In genomic region chr17:40833882-40834281, GRCh38 we compare ENCODE assay signal across 39 cellular contexts. TPM values are rescaled to one million over a fixed set of nuclear protein-coding genes. Genes with fewer than 3 reads are reported as not detected.
"Had no signal": no experiment of that assay in that cellular context is flagged by ENCODE, and none has a peak within 500 bp of the region (broad histone marks: within the 10 kb centered on the region; RNA-seq: fewer than 3 reads in every experiment).

No MANE protein-coding gene starts in this region.

- FAIRE-seq: colon, endometrium, endothelial cell of umbilical vein had no signal

- H3K4me3 ChIP-seq: adrenal gland, body of pancreas, esophagus squamous epithelium, gastrocnemius medialis, heart left ventricle had no signal

- DNase-seq: activated CD4-positive, alpha-beta memory T cell treated with anti-CD3 and anti-CD28 coated beads for 36 hours; activated CD4-positive, alpha-beta T cell treated with anti-CD3 and anti-CD28 coated beads for 36 hours; activated CD4-positive, alpha-beta T cell treated with anti-CD3 and anti-CD28 coated beads, Interleukin-2, amount 10 ng/mL, durations not matched to agents 24 days and 14 days; activated CD4-positive, CD25-positive, alpha-beta regulatory T cell; activated CD4-positive, CD25-positive, alpha-beta regulatory T cell treated with anti-CD3 and anti-CD28 coated beads, Interleukin-2, amount 50 U/mL, for 72 hours; activated CD8-positive, alpha-beta memory T cell treated with anti-CD3 and anti-CD28 coated beads, Interleukin-2, amount 10 ng/mL, durations not matched to agents 7 days and 5 days; activated CD8-positive, alpha-beta memory T cell treated with anti-CD3 and anti-CD28 coated beads, Interleukin-2, amount 50 U/mL, for 4 hours; activated CD8-positive, alpha-beta T cell treated with anti-CD3 and anti-CD28 coated beads, Interleukin-2, amount 10 ng/mL, durations not matched to agents 7 days and 5 days; activated effector memory CD4-positive, alpha-beta T cell treated with anti-CD3 and anti-CD28 coated beads, Interleukin-2, amount 50 U/mL, for 16 hours; activated naive CD4-positive, alpha-beta T cell treated with anti-CD3 and anti-CD28 coated beads for 36 hours; activated naive CD8-positive, alpha-beta T cell treated with anti-CD3 and anti-CD28 coated beads for 36 hours; activated naive CD8-positive, alpha-beta T cell treated with anti-CD3 and anti-CD28 coated beads, Interleukin-2, amount 50 U/mL, for 24 hours; activated T-cell treated with anti-CD3 and anti-CD28 coated beads, Interleukin-2, amount 50 U/mL, for 1 hour; activated T-cell treated with anti-CD3 and anti-CD28 coated beads, Interleukin-2, amount 50 U/mL, for 48 hours; adrenal gland; amygdala; aorta; body of pancreas; caudate nucleus; cortex of kidney; effector CD8-positive, alpha-beta T cell; esophagus squamous epithelium; gastrocnemius medialis; glutamatergic neuron; heart left ventricle; T-helper 2 cell had no signal

- H3K9me3 ChIP-seq: adrenal gland, body of pancreas, esophagus squamous epithelium, gastrocnemius medialis, heart left ventricle had no signal

- H3K4me1 ChIP-seq: adrenal gland, body of pancreas, esophagus squamous epithelium, gastrocnemius medialis had no signal

- H3K27ac ChIP-seq: adrenal gland, body of pancreas, epithelial cell of prostate, esophagus squamous epithelium, gastrocnemius medialis, heart left ventricle had no signal

- ATAC-seq: activated CD4-positive, alpha-beta T cell treated with anti-CD3 and anti-CD28 coated beads for 36 hours; activated CD8-positive, alpha-beta memory T cell treated with anti-CD3 and anti-CD28 coated beads, Interleukin-2, amount 10 ng/mL, durations not matched to agents 7 days and 5 days; activated CD8-positive, alpha-beta T cell treated with anti-CD3 and anti-CD28 coated beads, Interleukin-2, amount 10 ng/mL, durations not matched to agents 7 days and 5 days; activated naive CD8-positive, alpha-beta T cell treated with anti-CD3 and anti-CD28 coated beads, Interleukin-2, amount 50 U/mL, for 24 hours; body of pancreas; gastrocnemius medialis; heart left ventricle had no signal

- H3K27me3 ChIP-seq: adrenal gland, body of pancreas, esophagus squamous epithelium, gastrocnemius medialis, heart left ventricle had no signal

- H3K36me3 ChIP-seq: gastrocnemius medialis had no signal

RNA-seq across cellular contexts. Expression of gene KRT12, which starts 33.1 kb away (rescaled TPM):
- total RNA-seq: activated CD4-positive, alpha-beta memory T cell treated with anti-CD3 and anti-CD28 coated beads for 36 hours; activated CD4-positive, alpha-beta T cell treated with anti-CD3 and anti-CD28 coated beads for 36 hours; activated CD4-positive, alpha-beta T cell treated with anti-CD3 and anti-CD28 coated beads, Interleukin-2, amount 10 ng/mL, durations not matched to agents 24 days and 14 days; activated CD8-positive, alpha-beta memory T cell treated with anti-CD3 and anti-CD28 coated beads for 36 hours; activated CD8-positive, alpha-beta memory T cell treated with anti-CD3 and anti-CD28 coated beads, Interleukin-2, amount 10 ng/mL, durations not matched to agents 7 days and 5 days; activated CD8-positive, alpha-beta T cell treated with anti-CD3 and anti-CD28 coated beads, Interleukin-2, amount 10 ng/mL, durations not matched to agents 7 days and 5 days; activated naive CD4-positive, alpha-beta T cell treated with anti-CD3 and anti-CD28 coated beads for 36 hours; activated naive CD8-positive, alpha-beta T cell treated with anti-CD3 and anti-CD28 coated beads for 36 hours; activated T-helper 1 cell treated with anti-CD3 and anti-CD28 coated beads, Interleukin-12 subunit alpha, Interleukin-12 subunit beta, Interleukin-2, Interleukin-4 antibody, amounts not matched to agents 30 ng/mL and 10 ng/mL and 1 ng/mL, durations not matched to agents 14 hours and 24 hours and 36 hours; activated T-helper 2 cell treated with anti-CD3 and anti-CD28 coated beads, Interferon-gamma antibody, Interleukin-2, Interleukin-4, amounts not matched to agents 10 μg/mL and 5 μg/mL and 100 μg/mL, durations not matched to agents 14 hours and 24 hours and 36 hours; adrenal gland; aorta; body of pancreas; chondrocyte; dermis microvascular lymphatic vessel endothelial cell; endothelial cell of umbilical vein; esophagus squamous epithelium; fibroblast of lung; fibroblast of villous mesenchyme; gastrocnemius medialis; heart left ventricle; T-helper 1 cell treated with Interleukin-12 subunit alpha and Interleukin-12 subunit beta and Interleukin-4 antibody, amounts not matched to agents 30 ng/mL and 1 ng/mL, for 36 hours had no signal
- polyA plus RNA-seq: adrenal gland, endothelial cell of umbilical vein, esophagus, fibroblast of lung, heart left ventricle had no signal

RNA-seq across cellular contexts. Expression of gene KRT28, which starts 34.1 kb away (rescaled TPM):
- total RNA-seq: activated CD4-positive, alpha-beta memory T cell treated with anti-CD3 and anti-CD28 coated beads for 36 hours; activated CD4-positive, alpha-beta T cell treated with anti-CD3 and anti-CD28 coated beads for 36 hours; activated CD4-positive, alpha-beta T cell treated with anti-CD3 and anti-CD28 coated beads, Interleukin-2, amount 10 ng/mL, durations not matched to agents 24 days and 14 days; activated CD8-positive, alpha-beta memory T cell treated with anti-CD3 and anti-CD28 coated beads for 36 hours; activated CD8-positive, alpha-beta memory T cell treated with anti-CD3 and anti-CD28 coated beads, Interleukin-2, amount 10 ng/mL, durations not matched to agents 7 days and 5 days; activated CD8-positive, alpha-beta T cell treated with anti-CD3 and anti-CD28 coated beads, Interleukin-2, amount 10 ng/mL, durations not matched to agents 7 days and 5 days; activated naive CD4-positive, alpha-beta T cell treated with anti-CD3 and anti-CD28 coated beads for 36 hours; activated naive CD8-positive, alpha-beta T cell treated with anti-CD3 and anti-CD28 coated beads for 36 hours; activated T-helper 1 cell treated with anti-CD3 and anti-CD28 coated beads, Interleukin-12 subunit alpha, Interleukin-12 subunit beta, Interleukin-2, Interleukin-4 antibody, amounts not matched to agents 30 ng/mL and 10 ng/mL and 1 ng/mL, durations not matched to agents 14 hours and 24 hours and 36 hours; activated T-helper 2 cell treated with anti-CD3 and anti-CD28 coated beads, Interferon-gamma antibody, Interleukin-2, Interleukin-4, amounts not matched to agents 10 μg/mL and 5 μg/mL and 100 μg/mL, durations not matched to agents 14 hours and 24 hours and 36 hours; adrenal gland; aorta; body of pancreas; chondrocyte; dermis microvascular lymphatic vessel endothelial cell; endothelial cell of umbilical vein; esophagus squamous epithelium; fibroblast of lung; fibroblast of villous mesenchyme; gastrocnemius medialis; heart left ventricle; T-helper 1 cell treated with Interleukin-12 subunit alpha and Interleukin-12 subunit beta and Interleukin-4 antibody, amounts not matched to agents 30 ng/mL and 1 ng/mL, for 36 hours had no signal
- polyA plus RNA-seq: adrenal gland, aorta, endothelial cell of umbilical vein, esophagus, fibroblast of lung, heart left ventricle had no signal

RNA-seq across cellular contexts. Expression of gene KRT20, which starts 51.2 kb away (rescaled TPM):
- total RNA-seq: activated CD4-positive, alpha-beta memory T cell treated with anti-CD3 and anti-CD28 coated beads for 36 hours; activated CD4-positive, alpha-beta T cell treated with anti-CD3 and anti-CD28 coated beads for 36 hours; activated CD4-positive, alpha-beta T cell treated with anti-CD3 and anti-CD28 coated beads, Interleukin-2, amount 10 ng/mL, durations not matched to agents 24 days and 14 days; activated CD8-positive, alpha-beta memory T cell treated with anti-CD3 and anti-CD28 coated beads for 36 hours; activated CD8-positive, alpha-beta memory T cell treated with anti-CD3 and anti-CD28 coated beads, Interleukin-2, amount 10 ng/mL, durations not matched to agents 7 days and 5 days; activated CD8-positive, alpha-beta T cell treated with anti-CD3 and anti-CD28 coated beads, Interleukin-2, amount 10 ng/mL, durations not matched to agents 7 days and 5 days; activated naive CD4-positive, alpha-beta T cell treated with anti-CD3 and anti-CD28 coated beads for 36 hours; activated naive CD8-positive, alpha-beta T cell treated with anti-CD3 and anti-CD28 coated beads for 36 hours; activated T-helper 1 cell treated with anti-CD3 and anti-CD28 coated beads, Interleukin-12 subunit alpha, Interleukin-12 subunit beta, Interleukin-2, Interleukin-4 antibody, amounts not matched to agents 30 ng/mL and 10 ng/mL and 1 ng/mL, durations not matched to agents 14 hours and 24 hours and 36 hours; activated T-helper 2 cell treated with anti-CD3 and anti-CD28 coated beads, Interferon-gamma antibody, Interleukin-2, Interleukin-4, amounts not matched to agents 10 μg/mL and 5 μg/mL and 100 μg/mL, durations not matched to agents 14 hours and 24 hours and 36 hours; aorta; body of pancreas; chondrocyte; dermis microvascular lymphatic vessel endothelial cell; endothelial cell of umbilical vein; esophagus squamous epithelium; fibroblast of lung; fibroblast of villous mesenchyme; heart left ventricle; T-helper 1 cell treated with Interleukin-12 subunit alpha and Interleukin-12 subunit beta and Interleukin-4 antibody, amounts not matched to agents 30 ng/mL and 1 ng/mL, for 36 hours had no signal
- polyA plus RNA-seq: endothelial cell of umbilical vein, fibroblast of lung had no signal

RNA-seq across cellular contexts. Expression of gene KRT27, which starts 51.5 kb away (rescaled TPM):
- total RNA-seq: activated CD4-positive, alpha-beta memory T cell treated with anti-CD3 and anti-CD28 coated beads for 36 hours; activated CD4-positive, alpha-beta T cell treated with anti-CD3 and anti-CD28 coated beads for 36 hours; activated CD4-positive, alpha-beta T cell treated with anti-CD3 and anti-CD28 coated beads, Interleukin-2, amount 10 ng/mL, durations not matched to agents 24 days and 14 days; activated CD8-positive, alpha-beta memory T cell treated with anti-CD3 and anti-CD28 coated beads for 36 hours; activated CD8-positive, alpha-beta memory T cell treated with anti-CD3 and anti-CD28 coated beads, Interleukin-2, amount 10 ng/mL, durations not matched to agents 7 days and 5 days; activated CD8-positive, alpha-beta T cell treated with anti-CD3 and anti-CD28 coated beads, Interleukin-2, amount 10 ng/mL, durations not matched to agents 7 days and 5 days; activated naive CD4-positive, alpha-beta T cell treated with anti-CD3 and anti-CD28 coated beads for 36 hours; activated naive CD8-positive, alpha-beta T cell treated with anti-CD3 and anti-CD28 coated beads for 36 hours; activated T-helper 1 cell treated with anti-CD3 and anti-CD28 coated beads, Interleukin-12 subunit alpha, Interleukin-12 subunit beta, Interleukin-2, Interleukin-4 antibody, amounts not matched to agents 30 ng/mL and 10 ng/mL and 1 ng/mL, durations not matched to agents 14 hours and 24 hours and 36 hours; activated T-helper 2 cell treated with anti-CD3 and anti-CD28 coated beads, Interferon-gamma antibody, Interleukin-2, Interleukin-4, amounts not matched to agents 10 μg/mL and 5 μg/mL and 100 μg/mL, durations not matched to agents 14 hours and 24 hours and 36 hours; adrenal gland; aorta; body of pancreas; chondrocyte; dermis microvascular lymphatic vessel endothelial cell; endothelial cell of umbilical vein; esophagus squamous epithelium; fibroblast of lung; fibroblast of villous mesenchyme; gastrocnemius medialis; heart left ventricle; T-helper 1 cell treated with Interleukin-12 subunit alpha and Interleukin-12 subunit beta and Interleukin-4 antibody, amounts not matched to agents 30 ng/mL and 1 ng/mL, for 36 hours had no signal
- polyA plus RNA-seq: aorta, endothelial cell of umbilical vein, fibroblast of lung, heart left ventricle had no signal
